ENCODE assay signal across 8 cellular contexts in the genomic region with DNA sequence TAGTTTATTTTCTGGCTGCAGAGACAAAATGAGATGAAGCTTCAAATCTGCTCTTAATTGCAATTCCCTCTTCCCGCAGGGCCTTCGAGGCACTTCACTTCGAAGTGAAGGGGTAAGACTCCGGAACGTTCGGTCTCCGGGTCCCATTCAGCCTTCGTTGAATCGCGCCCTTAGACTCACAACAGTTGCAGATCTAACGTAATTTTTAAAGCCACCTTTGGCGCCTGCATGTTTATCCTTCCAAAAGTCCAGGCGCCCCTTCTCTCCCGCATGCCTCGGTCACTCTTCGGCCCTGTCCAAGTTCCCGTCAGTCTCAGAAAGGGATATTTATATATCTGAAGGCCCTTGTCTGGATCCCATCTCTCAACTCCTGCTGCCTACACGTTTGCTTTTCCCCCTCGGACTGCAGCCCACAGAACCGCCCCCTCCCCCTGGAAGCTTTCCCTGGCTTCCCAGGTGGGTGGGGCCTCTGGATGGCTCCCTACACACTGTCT. TPM values are rescaled to one million over a fixed set of nuclear protein-coding genes. Genes with fewer than 3 reads are reported as not detected.
DNase-seq lines count a peak whose midpoint lies in the region; ATAC-seq, FAIRE-seq and TF ChIP-seq lines count a peak whose summit lies in the region.

No MANE protein-coding gene starts in this region.

- no peak overlapping the region for H3K4me2 ChIP-seq in K562 (ENCODE audit: insufficient read depth, low read length)

- in situ Hi-C loops in K562 (cut with MboI), result no loop called here

- WGBS in K562 (ENCODE audit: insufficient coverage, low coverage, missing lambda C conversion rate), result 79% methylated on average over 14 of the region's 20 CpGs

- H3K4me1 ChIP-seq in K562 (replicated peaks in 1 of 2; ENCODE audit: control insufficient read depth in 2 of 2, insufficient read depth in 2 of 2, low read length in 2 of 2) (peaks cover 0 to 20% of the 10 kb centered on the region in 2 experiments; a peak in 2 of 5 replicates), subcutaneous abdominal adipose tissue (ENCODE audit: control insufficient read depth in 5 of 5, insufficient read depth in 5 of 5, low read length in 5 of 5) (peaks cover 1 to 48% (median 35%) of the 10 kb centered on the region in 5 donors)

- no peaks in the 10 kb centered on the region for H3K9me3 Mint-ChIP-seq in immature natural killer cell

- TF ChIP-seq RAD21 in K562 (CRISPR knock-in tag; conservative IDR thresholded peaks at IDR 0.05 in 1 of 2, IDR thresholded peaks at IDR 0.05 in 1 of 2), result no peak

- peaks cover 7 to 30% (median 25%) of the 10 kb centered on the region in 3 donors for H3K27me3 Mint-ChIP-seq in immature natural killer cell (ENCODE audit: low read depth in 3 of 3)

- H3K27ac ChIP-seq in K562 (ENCODE audit: extremely low read depth, low read depth, low read length) (no peak overlapping the region), subcutaneous abdominal adipose tissue (ENCODE audit: low read depth, low read length) (peak overlapping the region; percentile 83)

- peaks cover 13 to 21% of the 10 kb centered on the region in 2 donors for H3K4me1 Mint-ChIP-seq in immature natural killer cell

- H3K9me3 ChIP-seq in K562 (replicated peaks; ENCODE audit: control insufficient read depth, insufficient read depth, low read depth, low read length), result no peaks in the 10 kb centered on the region
- H3K9me3 ChIP-seq in subcutaneous abdominal adipose tissue (ENCODE audit: control insufficient read depth in 5 of 5, low read length in 5 of 5), result no peaks in the 10 kb centered on the region

- no peak for ATAC-seq in K562
- ATAC-seq in left lobe of liver, result no peak
- no peak for ATAC-seq in HG02759 (IDR thresholded peaks at IDR 0.05; ENCODE audit: unreplicated experiment)

- H3K4me3 Mint-ChIP-seq in immature natural killer cell, result peak overlapping the region; percentile 72 to 79 (median 77)

- no peak overlapping the region for H3K4me3 ChIP-seq in K562
- H3K4me3 ChIP-seq in subcutaneous abdominal adipose tissue (ENCODE audit: low read depth in 1 of 5, low read length in 5 of 5), result peak overlapping the region; percentile 70 to 96 (median 79)

- BruUV-seq in K562 (replicated peaks; lab: Mats Ljungman, UMichigan), result no TSS peak

- TF ChIP-seq EP300 in K562 (IDR thresholded peaks at IDR 0.05; ENCODE audit: low read length), result no peak

- no peaks in the 10 kb centered on the region for H3K9me1 ChIP-seq in K562 (ENCODE audit: control insufficient read depth, insufficient read depth, low read length)

- no peak overlapping the region for H3K27ac Mint-ChIP-seq in immature natural killer cell

- H3K36me3 ChIP-seq in K562 (ENCODE audit: control insufficient read depth, insufficient read depth, low read length), result no peaks in the 10 kb centered on the region
- H3K36me3 ChIP-seq in subcutaneous abdominal adipose tissue (ENCODE audit: control insufficient read depth in 5 of 5, insufficient read depth in 5 of 5, low read length in 5 of 5), result no peaks in the 10 kb centered on the region

- CTCF ChIA-PET in K562 (lab: Yijun Ruan, JAX; ENCODE audit: low intra/inter-chr PET ratio), result no interaction called here

- 0 out of 2 replicates have a peak overlapping the region, but pooled peaks have one; percentile 44 for H2AFZ ChIP-seq in K562 (ENCODE audit: low read depth, low read length)

- DNase-seq in NCI-H2227 (lab: John Stamatoyannopoulos, UW; ENCODE audit: unreplicated experiment), result peak; percentile 7
- DNase-seq in NCI-H2227 treated with DMSO at 0.1 percent for 48 hours (lab: John Stamatoyannopoulos, UW), result no peak
- no peak for DNase-seq in K562 (ENCODE audit: extremely low read depth in 1 of 4, low spot score in 3 of 4)
- no peak for DNase-seq in immature natural killer cell
- DNase-seq in RPMI8226, result no peak
- no peak for DNase-seq in left lobe of liver (ENCODE audit: low spot score)

- no peak for TF ChIP-seq POLR2A in K562 (conservative IDR thresholded peaks at IDR 0.05)

- H3K9ac ChIP-seq in K562 (ENCODE audit: insufficient read depth in 1 of 2, low read depth in 2 of 2, low read length in 2 of 2) (no peak overlapping the region), subcutaneous abdominal adipose tissue (ENCODE audit: low read length in 5 of 5) (peak overlapping the region in 4 of 5 donors; percentile 26 to 60 (median 48))

- no peaks in the 10 kb centered on the region for H3K36me3 Mint-ChIP-seq in immature natural killer cell

- no peak for FAIRE-seq in K562 (lab: Jason Lieb, UNC)

- no peak for TF ChIP-seq CTCF in K562 (IDR thresholded peaks at IDR 0.05 in 2 of 3, conservative IDR thresholded peaks at IDR 0.05 in 1 of 3; ENCODE audit: insufficient read depth in 2 of 3, low read depth in 1 of 3, low read length in 3 of 3)

- no peaks in the 10 kb centered on the region for H3K79me2 ChIP-seq in K562 (ENCODE audit: control insufficient read depth, insufficient read depth, low read length)

- intact Hi-C loops in K562 (cut with micrococcal nuclease), result no loop called here

- H3K27me3 ChIP-seq in K562 (ENCODE audit: control insufficient read depth in 2 of 2, insufficient read depth in 2 of 2, low read length in 2 of 2) (peaks cover 0 to 14% of the 10 kb centered on the region in 2 experiments; a peak in 2 of 5 replicates), subcutaneous abdominal adipose tissue (ENCODE audit: control insufficient read depth in 5 of 5, insufficient read depth in 4 of 5, low read length in 5 of 5) (no peaks in the 10 kb centered on the region)

- no peaks in the 10 kb centered on the region for H4K20me1 ChIP-seq in K562 (replicated peaks; ENCODE audit: control insufficient read depth, insufficient read depth, low read length)

- POLR2A ChIA-PET in K562 (lab: Yijun Ruan, JAX), result no interaction called here

TF ChIP-seq in K562, 482 proteins besides CTCF, POLR2A, EP300 and RAD21:
- TF ChIP-seq JUND (IDR thresholded peaks at IDR 0.05; ENCODE audit: borderline replicate concordance, low read depth, low read length) (no peak), JUND (tag; IDR thresholded peaks at IDR 0.05; ENCODE audit: borderline replicate concordance, low read depth, low read length) (no peak), TRIM28 (IDR thresholded peaks at IDR 0.05) (no peak), TCF7 (IDR thresholded peaks at IDR 0.05; ENCODE audit: borderline replicate concordance) (no peak), ZNF551 (CRISPR knock-in tag; IDR thresholded peaks at IDR 0.05) (no peak), SETDB1 (IDR thresholded peaks at IDR 0.05; ENCODE audit: low read length) (no peak), ILF3 (IDR thresholded peaks at IDR 0.05; ENCODE audit: borderline replicate concordance) (no peak), ZNF274 (IDR thresholded peaks at IDR 0.05; ENCODE audit: borderline replicate concordance, low read depth, low read length) (no peak), MTA2 (IDR thresholded peaks at IDR 0.05; ENCODE audit: low read depth) (no peak), PHB2 (IDR thresholded peaks at IDR 0.05; ENCODE audit: low read depth) (no peak)
- TF ChIP-seq, protein P1, sequence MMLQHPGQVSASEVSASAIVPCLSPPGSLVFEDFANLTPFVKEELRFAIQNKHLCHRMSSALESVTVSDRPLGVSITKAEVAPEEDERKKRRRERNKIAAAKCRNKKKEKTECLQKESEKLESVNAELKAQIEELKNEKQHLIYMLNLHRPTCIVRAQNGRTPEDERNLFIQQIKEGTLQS (IDR thresholded peaks at IDR 0.05), result no peak
- TF ChIP-seq, protein P1 (CRISPR knock-in tag; conservative IDR thresholded peaks at IDR 0.05), result no peak
- TF ChIP-seq, protein P2, sequence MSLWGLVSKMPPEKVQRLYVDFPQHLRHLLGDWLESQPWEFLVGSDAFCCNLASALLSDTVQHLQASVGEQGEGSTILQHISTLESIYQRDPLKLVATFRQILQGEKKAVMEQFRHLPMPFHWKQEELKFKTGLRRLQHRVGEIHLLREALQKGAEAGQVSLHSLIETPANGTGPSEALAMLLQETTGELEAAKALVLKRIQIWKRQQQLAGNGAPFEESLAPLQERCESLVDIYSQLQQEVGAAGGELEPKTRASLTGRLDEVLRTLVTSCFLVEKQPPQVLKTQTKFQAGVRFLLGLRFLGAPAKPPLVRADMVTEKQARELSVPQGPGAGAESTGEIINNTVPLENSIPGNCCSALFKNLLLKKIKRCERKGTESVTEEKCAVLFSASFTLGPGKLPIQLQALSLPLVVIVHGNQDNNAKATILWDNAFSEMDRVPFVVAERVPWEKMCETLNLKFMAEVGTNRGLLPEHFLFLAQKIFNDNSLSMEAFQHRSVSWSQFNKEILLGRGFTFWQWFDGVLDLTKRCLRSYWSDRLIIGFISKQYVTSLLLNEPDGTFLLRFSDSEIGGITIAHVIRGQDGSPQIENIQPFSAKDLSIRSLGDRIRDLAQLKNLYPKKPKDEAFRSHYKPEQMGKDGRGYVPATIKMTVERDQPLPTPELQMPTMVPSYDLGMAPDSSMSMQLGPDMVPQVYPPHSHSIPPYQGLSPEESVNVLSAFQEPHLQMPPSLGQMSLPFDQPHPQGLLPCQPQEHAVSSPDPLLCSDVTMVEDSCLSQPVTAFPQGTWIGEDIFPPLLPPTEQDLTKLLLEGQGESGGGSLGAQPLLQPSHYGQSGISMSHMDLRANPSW (CRISPR knock-in tag; IDR thresholded peaks at IDR 0.05), result no peak

RNA-seq across cellular contexts. Expression of a gene that starts 0.9 kb away (rescaled TPM):
- 0.18 and 0.23 TPM in 2 replicates for total RNA-seq in K562 (2011; cell fraction: chromatin; rRNA removed; ENCODE audit: low replicate concordance)
- 0.26 and 0.33 TPM in 2 replicates for total RNA-seq in K562 (2011; cell fraction: nucleolus; rRNA removed)
- total RNA-seq in K562 (2011; cell fraction: nucleoplasm; rRNA removed), result 0.29 and 0.38 TPM in 2 replicates
- total RNA-seq in K562 (2014; rRNA removed) (0.27 and 0.37 TPM in 2 replicates), K562 (2014; rRNA removed; fragmentation: Illumina TruSeq; extraction: Trizol) (0.26 and 0.44 TPM in 2 replicates), K562 (2015; rRNA removed; fragmentation: Illumina TruSeq; extraction: Trizol) (0.26 and 0.40 TPM in 2 replicates), K562 (2021) (0.74 and 0.93 TPM in 2 replicates), left lobe of liver (3.7 TPM)
- polyA plus RNA-seq in K562 (2011; rRNA removed) (0.31 TPM in 2 replicates), K562 (2014; fragmentation: Illumina TruSeq; extraction: Trizol) (0.35 and 0.42 TPM in 2 replicates), K562 (2014; fragmentation: Nextera tagmentation; extraction: Ambion mirVana) (under 1 TPM; 0.14 to 0.24 TPM), K562 (2014; rRNA removed) (0.28 and 0.32 TPM in 2 replicates), immature natural killer cell (1 to 10 TPM in 1 of 3 donors, under 1 TPM in 2; 0.31 to 1.1 (median 0.47) TPM)
- 0.22 and 0.30 TPM in 2 replicates for polyA plus RNA-seq in K562 (2011; cell fraction: cytosol; rRNA removed)
- polyA plus RNA-seq in K562 (2011; cell fraction: nucleus; rRNA removed), result 0.15 and 0.27 TPM in 2 replicates
- 0.19 and 0.47 TPM in 2 replicates for polyA plus RNA-seq in K562 (2012)
- 0.46 and 0.48 TPM in 2 replicates for polyA minus RNA-seq in K562 (2011; rRNA and poly(A)+ RNA removed)
- polyA minus RNA-seq in K562 (2011; cell fraction: cytosol; rRNA and poly(A)+ RNA removed), result 0.29 and 0.82 TPM in 2 replicates
- polyA minus RNA-seq in K562 (2011; cell fraction: nucleus; rRNA and poly(A)+ RNA removed), result 0.40 and 0.56 TPM in 2 replicates

Comparison
In these comparisons a context has a peak if more than half of its experiments do, and no peak if none do; other contexts are left out.
1. H3K9ac ChIP-seq: peak in subcutaneous abdominal adipose tissue (4 of 5); none in K562 (0 of 2).